16 cellular contexts compared by ENCODE assay signal in genomic region chr15:29278436-29279099, GRCh38. TPM values are rescaled to one million over a fixed set of nuclear protein-coding genes. Genes with fewer than 3 reads are reported as not detected.
DNase-seq lines count a peak whose midpoint lies in the region; ATAC-seq and FAIRE-seq lines count a peak whose summit lies in the region.
"Had no signal": no experiment of that assay in that cellular context is flagged by ENCODE, and none has a peak within 500 bp of the region (broad histone marks: within the 10 kb centered on the region; RNA-seq: fewer than 3 reads in every experiment).

No MANE protein-coding gene starts in this region.

- H3K4me1 Mint-ChIP-seq in stimulated activated naive CD8-positive, alpha-beta T cell treated with anti-CD3 and anti-CD28 coated beads, Interleukin-15, amount 100 ng/mL, for 72 hours: no peaks in the 10 kb centered on the region
- no peaks in the 10 kb centered on the region for H3K4me1 Mint-ChIP-seq in activated CD4-positive, alpha-beta memory T cell treated with anti-CD3 and anti-CD28 coated beads, Interleukin-2, amount 10 ng/mL, durations not matched to agents 7 days and 5 days
- H3K4me1 Mint-ChIP-seq: activated naive CD4-positive, alpha-beta T cell treated with anti-CD3 and anti-CD28 coated beads, Interleukin-2, amount 50 U/mL, for 24 hours; IgD-negative memory B cell had no signal

- no peaks in the 10 kb centered on the region for H3K4me1 ChIP-seq in small intestine (ENCODE audit: control insufficient read depth in 2 of 2, insufficient read depth in 1 of 2, low read depth in 1 of 2, low read length in 1 of 2)
- H3K4me1 ChIP-seq: BLaER1 treated with 17β-estradiol and CSF1 and Interleukin-3, amounts not matched to agents 10 nM and 100 nM; vagina had no signal

- no peaks in the 10 kb centered on the region for H3K9me3 Mint-ChIP-seq in stimulated activated naive CD8-positive, alpha-beta T cell treated with anti-CD3 and anti-CD28 coated beads, Interleukin-15, amount 100 ng/mL, for 72 hours
- H3K9me3 Mint-ChIP-seq in activated CD4-positive, alpha-beta memory T cell treated with anti-CD3 and anti-CD28 coated beads, Interleukin-2, amount 10 ng/mL, durations not matched to agents 7 days and 5 days: peaks cover 2% of the 10 kb centered on the region
- H3K9me3 Mint-ChIP-seq: activated naive CD4-positive, alpha-beta T cell treated with anti-CD3 and anti-CD28 coated beads, Interleukin-2, amount 50 U/mL, for 24 hours had no signal

- H3K27me3 ChIP-seq in small intestine (ENCODE audit: control insufficient read depth in 2 of 2, insufficient read depth in 2 of 2, low read length in 2 of 2): peaks cover 0 to 2% of the 10 kb centered on the region in 2 donors
- H3K27me3 ChIP-seq: BLaER1 treated with 17β-estradiol and CSF1 and Interleukin-3, amounts not matched to agents 10 nM and 100 nM; vagina had no signal

- H3K36me3 ChIP-seq in small intestine (ENCODE audit: control insufficient read depth in 2 of 2, insufficient read depth in 2 of 2, low read length in 2 of 2): no peaks in the 10 kb centered on the region
- H3K36me3 ChIP-seq: BLaER1 treated with 17β-estradiol and CSF1 and Interleukin-3, amounts not matched to agents 10 nM and 100 nM; vagina had no signal

- no peak overlapping the region for H3K27ac Mint-ChIP-seq in stimulated activated naive CD8-positive, alpha-beta T cell treated with anti-CD3 and anti-CD28 coated beads, Interleukin-15, amount 100 ng/mL, for 72 hours
- H3K27ac Mint-ChIP-seq in activated CD4-positive, alpha-beta memory T cell treated with anti-CD3 and anti-CD28 coated beads, Interleukin-2, amount 10 ng/mL, durations not matched to agents 7 days and 5 days: no peak overlapping the region
- H3K27ac Mint-ChIP-seq: activated naive CD4-positive, alpha-beta T cell treated with anti-CD3 and anti-CD28 coated beads, Interleukin-2, amount 50 U/mL, for 24 hours; IgD-negative memory B cell had no signal

- no peak overlapping the region for H3K27ac ChIP-seq in small intestine (ENCODE audit: low read depth in 1 of 2, low read length in 1 of 2)
- H3K27ac ChIP-seq: BLaER1 treated with 17β-estradiol and CSF1 and Interleukin-3, amounts not matched to agents 10 nM and 100 nM; vagina had no signal

- CTCF ChIA-PET in activated CD4-positive, alpha-beta memory T cell treated with anti-CD3 and anti-CD28 coated beads, Interleukin-2, amount 10 ng/mL, durations not matched to agents 7 days and 5 days (lab: Charles Lee): no interaction called here

- H3K4me3 ChIP-seq in small intestine (ENCODE audit: low read depth in 1 of 2, low read length in 2 of 2): no peak overlapping the region
- H3K4me3 ChIP-seq: BLaER1 treated with 17β-estradiol and CSF1 and Interleukin-3, amounts not matched to agents 10 nM and 100 nM; vagina had no signal

- H3K27me3 Mint-ChIP-seq in stimulated activated naive CD8-positive, alpha-beta T cell treated with anti-CD3 and anti-CD28 coated beads, Interleukin-15, amount 100 ng/mL, for 72 hours: peaks cover 25% of the 10 kb centered on the region
- peaks cover 11% of the 10 kb centered on the region for H3K27me3 Mint-ChIP-seq in activated CD4-positive, alpha-beta memory T cell treated with anti-CD3 and anti-CD28 coated beads, Interleukin-2, amount 10 ng/mL, durations not matched to agents 7 days and 5 days

- peak; percentile 90 for DNase-seq in AG08395 (ENCODE audit: low spot score)
- DNase-seq in HS-27A (ENCODE audit: low read depth): peak; percentile 74
- peak; percentile 69 for DNase-seq in amniotic stem cell (lab: John Stamatoyannopoulos, UW)
- DNase-seq in iris pigment epithelial cell (ENCODE audit: low read depth): peak; percentile 60
- DNase-seq in stimulated activated naive CD8-positive, alpha-beta T cell treated with anti-CD3 and anti-CD28 coated beads, Interleukin-15, amount 100 ng/mL, for 72 hours: no peak
- DNase-seq in activated CD4-positive, alpha-beta memory T cell treated with anti-CD3 and anti-CD28 coated beads, Interleukin-2, amount 10 ng/mL, durations not matched to agents 7 days and 5 days: no peak
- no peak for DNase-seq in small intestine
- DNase-seq: effector CD8-positive, alpha-beta T cell; midbrain; NCI-H187 treated with DMSO at 0.1 percent for 48 hours; T-helper 9 cell had no signal

- H3K36me3 Mint-ChIP-seq in activated CD4-positive, alpha-beta memory T cell treated with anti-CD3 and anti-CD28 coated beads, Interleukin-2, amount 10 ng/mL, durations not matched to agents 7 days and 5 days (ENCODE audit: low read depth): no peaks in the 10 kb centered on the region
- H3K36me3 Mint-ChIP-seq: activated naive CD4-positive, alpha-beta T cell treated with anti-CD3 and anti-CD28 coated beads, Interleukin-2, amount 50 U/mL, for 24 hours had no signal

- H3K4me3 Mint-ChIP-seq in stimulated activated naive CD8-positive, alpha-beta T cell treated with anti-CD3 and anti-CD28 coated beads, Interleukin-15, amount 100 ng/mL, for 72 hours: no peak overlapping the region
- H3K4me3 Mint-ChIP-seq in activated CD4-positive, alpha-beta memory T cell treated with anti-CD3 and anti-CD28 coated beads, Interleukin-2, amount 10 ng/mL, durations not matched to agents 7 days and 5 days: no peak overlapping the region
- H3K4me3 Mint-ChIP-seq: activated naive CD4-positive, alpha-beta T cell treated with anti-CD3 and anti-CD28 coated beads, Interleukin-2, amount 50 U/mL, for 24 hours; IgD-negative memory B cell had no signal

- POLR2A ChIA-PET in activated CD4-positive, alpha-beta memory T cell treated with anti-CD3 and anti-CD28 coated beads, Interleukin-2, amount 10 ng/mL, durations not matched to agents 7 days and 5 days (lab: Charles Lee): interaction anchor here (1.1 kb wide), 1 partner anchor 10 kb away, joined by 3 read pairs; no protein-coding TSS in a partner anchor

- no peak for ATAC-seq in stimulated activated naive CD8-positive, alpha-beta T cell treated with anti-CD3 and anti-CD28 coated beads, Interleukin-15, amount 100 ng/mL, for 72 hours
- no peak for ATAC-seq in HG03025 (IDR thresholded peaks at IDR 0.05; ENCODE audit: low FRiP score, unreplicated experiment)

- 61 to 80% (median 67%) methylated on average over 3 of the region's 3 CpGs for WGBS in small intestine, 3 donors

- FAIRE-seq in small intestine (lab: Jason Lieb, UNC): no peak

- H3K9me3 ChIP-seq in small intestine (ENCODE audit: control insufficient read depth, low read depth): no peaks in the 10 kb centered on the region
- H3K9me3 ChIP-seq: vagina had no signal

RNA-seq across cellular contexts. Expression of gene NSMCE3, which starts 8.9 kb away (rescaled TPM):
- total RNA-seq in activated CD4-positive, alpha-beta memory T cell treated with anti-CD3 and anti-CD28 coated beads, Interleukin-2, amount 10 ng/mL, durations not matched to agents 7 days and 5 days: 10 to 100 TPM; 11.1 to 11.2 TPM
- 1 to 10 TPM; 2.2 to 4.2 (median 3.6) TPM for polyA plus RNA-seq in small intestine

Comparison
In these comparisons a context has a peak if more than half of its experiments do, and no peak if none do; other contexts are left out.
1. DNase-seq: peak in AG08395 (single experiment), HS-27A (single experiment), amniotic stem cell (single experiment) and iris pigment epithelial cell (single experiment); none in stimulated activated naive CD8-positive, alpha-beta T cell treated with anti-CD3 and anti-CD28 coated beads, Interleukin-15, amount 100 ng/mL, for 72 hours (0 of 2), activated CD4-positive, alpha-beta memory T cell treated with anti-CD3 and anti-CD28 coated beads, Interleukin-2, amount 10 ng/mL, durations not matched to agents 7 days and 5 days (single experiment) and small intestine (single experiment).